Comparison of ENCODE assay signal across 2 cellular contexts in the genomic region with DNA sequence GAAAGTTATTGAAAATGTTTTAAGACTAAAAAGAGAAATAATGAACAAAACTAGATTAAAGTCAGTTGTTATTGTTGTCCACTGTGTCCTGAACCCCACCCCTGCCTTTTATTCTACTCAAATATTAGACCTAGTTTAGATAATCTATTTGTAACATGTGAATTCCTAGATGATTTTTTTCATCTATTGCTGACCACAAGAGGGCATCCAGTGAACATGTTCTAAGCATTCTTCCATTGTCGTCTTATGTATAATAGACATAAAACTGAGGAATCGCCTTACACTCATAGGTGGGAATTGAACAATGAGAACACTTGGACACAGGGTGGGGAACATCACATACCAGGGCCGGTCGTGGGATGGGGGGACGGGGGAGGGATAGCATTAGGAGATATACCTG.
TF ChIP-seq lines count a peak whose summit lies in the region.

No MANE protein-coding gene starts in this region.

TF ChIP-seq in IMR-90, 13 proteins besides CTCF, POLR2A, EP300 and RAD21:
- TF ChIP-seq SMC3 (IDR thresholded peaks at IDR 0.05; ENCODE audit: low read depth, low read length) (peak; percentile 41), CEBPB (IDR thresholded peaks at IDR 0.05; ENCODE audit: low read depth, low read length) (no peak)

TF ChIP-seq in HepG2, 621 proteins besides CTCF, POLR2A, EP300 and RAD21:
- TF ChIP-seq MAFK (conservative IDR thresholded peaks at IDR 0.05 in 1 of 2, IDR thresholded peaks at IDR 0.05 in 1 of 2; ENCODE audit: low read length in 2 of 2) (no peak), STAG1 (CRISPR knock-in tag; IDR thresholded peaks at IDR 0.05) (peak; percentile 43), RFXANK (CRISPR knock-in tag; IDR thresholded peaks at IDR 0.05) (no peak), MIER3 (CRISPR knock-in tag; IDR thresholded peaks at IDR 0.05; ENCODE audit: borderline replicate concordance) (no peak)
